In genomic region chr16:68089067-68089466, GRCh38 we compare ENCODE assay signal across 1 cellular context.
A peak's percentile ranks its signal among the peaks of the same experiment; 100 is the strongest.
TF ChIP-seq lines count a peak whose summit lies in the region.

No MANE protein-coding gene starts in this region.

TF ChIP-seq in HEK293, 187 proteins besides CTCF, POLR2A, EP300 and RAD21 (continued from another document):
- peak; percentile 62 for TF ChIP-seq PRDM6 (tag by site-specific recombination; IDR thresholded peaks at IDR 0.05)
